Comparison of ENCODE assay signal across 8 cellular contexts in genomic region chr2:218322756-218323525, GRCh38. TPM values are rescaled to one million over a fixed set of nuclear protein-coding genes. Genes with fewer than 3 reads are reported as not detected.
DNase-seq lines count a peak whose midpoint lies in the region; ATAC-seq and TF ChIP-seq lines count a peak whose summit lies in the region.

No MANE protein-coding gene starts in this region.

- no peaks in the 10 kb centered on the region for H3K27me3 ChIP-seq in thyroid gland

- H3K27ac ChIP-seq in RWPE1, result peak overlapping the region; percentile 81
- H3K27ac ChIP-seq in thyroid gland, result peak overlapping the region; percentile 70 to 93 (median 79)

- H3K9me3 Mint-ChIP-seq in activated naive CD4-positive, alpha-beta T cell treated with anti-CD3 and anti-CD28 coated beads for 36 hours, result no peaks in the 10 kb centered on the region

- peak overlapping the region; percentile 7 to 63 (median 47) for H3K4me3 ChIP-seq in thyroid gland (replicated peaks in 1 of 3)

- H3K4me3 Mint-ChIP-seq in activated naive CD4-positive, alpha-beta T cell treated with anti-CD3 and anti-CD28 coated beads for 36 hours, result peak overlapping the region; percentile 78

- TF ChIP-seq POLR2A in thyroid gland (IDR thresholded peaks at IDR 0.05), result peak in 1 of 2 donors; percentile 76

- intact Hi-C loops in activated naive CD4-positive, alpha-beta T cell treated with anti-CD3 and anti-CD28 coated beads for 36 hours (cut with micrococcal nuclease), result no loop called here
- intact Hi-C loops in thyroid gland (cut with DNase I), result no loop called here

- TF ChIP-seq CTCF in RWPE1 (conservative IDR thresholded peaks at IDR 0.05; ENCODE audit: low read depth), result no peak
- no peak for TF ChIP-seq CTCF in thyroid gland (IDR thresholded peaks at IDR 0.05)

- H3K36me3 ChIP-seq in thyroid gland, result no peaks in the 10 kb centered on the region

- no peak overlapping the region for H3K27ac Mint-ChIP-seq in activated naive CD4-positive, alpha-beta T cell treated with anti-CD3 and anti-CD28 coated beads for 36 hours

- POLR2A ChIA-PET in RWPE1 (lab: Yijun Ruan, JAX; ENCODE audit: low non-redundant PET), result interaction anchor here (0.5 to 0.6 kb wide), 2 partner anchors 8 to 519 kb away, joined by 3 read pairs; no protein-coding TSS in a partner anchor

- peaks cover 4% of the 10 kb centered on the region for H3K27me3 Mint-ChIP-seq in activated naive CD4-positive, alpha-beta T cell treated with anti-CD3 and anti-CD28 coated beads for 36 hours (ENCODE audit: low read depth)

- no peaks in the 10 kb centered on the region for H3K9me3 ChIP-seq in thyroid gland

- CTCF ChIA-PET in RWPE1 (lab: Yijun Ruan, JAX), result interaction anchor here (0.6 to 1.7 kb wide), 4 partner anchors 21 to 68 kb away, joined by 3 to 5 read pairs (median 4); partner anchors contain the start of gene CATIP
- CTCF ChIA-PET in activated naive CD4-positive, alpha-beta T cell treated with anti-CD3 and anti-CD28 coated beads for 36 hours (lab: Charles Lee), result interaction anchor here (1.1 to 1.7 kb wide), 5 partner anchors 15 to 34 kb away, joined by 3 to 5 read pairs (median 3); partner anchors contain the start of genes CATIP and TMBIM1

- H3K4me1 ChIP-seq in thyroid gland, result peaks cover 23 to 42% of the 10 kb centered on the region in 2 donors

- ATAC-seq in GM21717 (IDR thresholded peaks at IDR 0.05; ENCODE audit: unreplicated experiment), result peak; percentile 63

- DNase-seq in DMS53 treated with DMSO at 0.1 percent for 48 hours (lab: John Stamatoyannopoulos, UW; ENCODE audit: unreplicated experiment), result peak; percentile 17
- DNase-seq in KBM-7, result peak; percentile 90
- DNase-seq in RWPE1 (ENCODE audit: low spot score), result peak; percentile 82
- DNase-seq in activated naive CD4-positive, alpha-beta T cell treated with anti-CD3 and anti-CD28 coated beads for 36 hours, result peak; percentile 42
- peak; percentile 69 for DNase-seq in globus pallidus (ENCODE audit: low spot score)
- DNase-seq in nucleus accumbens (lab: John Stamatoyannopoulos, UW), result peak in 45 of 56 donors; percentile 13 to 83 (median 54)
- DNase-seq in thyroid gland, result peak; percentile 93 to 94

- in situ Hi-C loops in KBM-7 (cut with MboI; ENCODE audit: low pct_unique_long_range_greater_than_20kb, low sequenced_read_pairs), result no loop called here

- WGBS in thyroid gland, 2 donors, result 2 to 3% methylated on average over 18 to 23 of the region's 69 CpGs

- H3K36me3 Mint-ChIP-seq in activated naive CD4-positive, alpha-beta T cell treated with anti-CD3 and anti-CD28 coated beads for 36 hours (ENCODE audit: low read depth), result peaks cover 1% of the 10 kb centered on the region

- H3K4me1 Mint-ChIP-seq in activated naive CD4-positive, alpha-beta T cell treated with anti-CD3 and anti-CD28 coated beads for 36 hours (ENCODE audit: low read depth), result peaks cover 45% of the 10 kb centered on the region

RNA-seq across cellular contexts. Expression of gene TMBIM1, which starts 30.6 kb away (rescaled TPM):
- total RNA-seq in activated naive CD4-positive, alpha-beta T cell treated with anti-CD3 and anti-CD28 coated beads for 36 hours, result 10 to 100 TPM; 43.1 to 43.4 TPM
- total RNA-seq in thyroid gland, result 100 to 1,000 TPM; 272 to 341 (median 287) TPM

RNA-seq across cellular contexts. Expression of gene CATIP, which starts 33.7 kb away (rescaled TPM):
- total RNA-seq in activated naive CD4-positive, alpha-beta T cell treated with anti-CD3 and anti-CD28 coated beads for 36 hours, result not detected
- 1 to 10 TPM in 3 of 4 donors, under 1 TPM in 1; 0.54 to 5.5 (median 2.9) TPM for total RNA-seq in thyroid gland

RNA-seq across cellular contexts. Expression of gene PNKD, which starts 52.6 kb away (rescaled TPM):
- 10 to 100 TPM; 20.4 to 21.4 TPM for total RNA-seq in activated naive CD4-positive, alpha-beta T cell treated with anti-CD3 and anti-CD28 coated beads for 36 hours
- total RNA-seq in thyroid gland, result 100 to 1,000 TPM in 1 of 4 donors, 10 to 100 TPM in 3; 57.0 to 110 (median 81.8) TPM

RNA-seq across cellular contexts. Expression of gene AAMP, which starts 53.0 kb away (rescaled TPM):
- 10 to 100 TPM; 58.7 to 59.4 TPM for total RNA-seq in activated naive CD4-positive, alpha-beta T cell treated with anti-CD3 and anti-CD28 coated beads for 36 hours
- 100 to 1,000 TPM in 3 of 4 donors, 10 to 100 TPM in 1; 86.9 to 175 (median 121) TPM for total RNA-seq in thyroid gland

RNA-seq across cellular contexts. Expression of gene SLC11A1, which starts 59.1 kb away (rescaled TPM):
- not detected for total RNA-seq in activated naive CD4-positive, alpha-beta T cell treated with anti-CD3 and anti-CD28 coated beads for 36 hours
- total RNA-seq in thyroid gland, result 10 to 100 TPM in 2 of 4 donors, 1 to 10 TPM in 2; 1.7 to 14.5 (median 10.1) TPM

Comparison
In these comparisons a context has a peak if more than half of its experiments do, and no peak if none do; other contexts are left out.
1. Peak in every context shown above with its lines: DNase-seq, ATAC-seq, H3K4me3 ChIP-seq and H3K27ac ChIP-seq.
2. DNase-seq: peak in every context shown above with its lines; median percentile 94 in thyroid gland; 90 in KBM-7; 82 in RWPE1; 69 in globus pallidus; 54 in nucleus accumbens; 42 in activated naive CD4-positive, alpha-beta T cell treated with anti-CD3 and anti-CD28 coated beads for 36 hours; 17 in DMS53 treated with DMSO at 0.1 percent for 48 hours.
3. RNA of gene TMBIM1, which starts 30.6 kb away (total RNA-seq): 272 to 341 TPM in thyroid gland; 43.1 to 43.4 TPM in activated naive CD4-positive, alpha-beta T cell treated with anti-CD3 and anti-CD28 coated beads for 36 hours; every median in the first group is over 4 times any median in the second.